In the genomic region with DNA sequence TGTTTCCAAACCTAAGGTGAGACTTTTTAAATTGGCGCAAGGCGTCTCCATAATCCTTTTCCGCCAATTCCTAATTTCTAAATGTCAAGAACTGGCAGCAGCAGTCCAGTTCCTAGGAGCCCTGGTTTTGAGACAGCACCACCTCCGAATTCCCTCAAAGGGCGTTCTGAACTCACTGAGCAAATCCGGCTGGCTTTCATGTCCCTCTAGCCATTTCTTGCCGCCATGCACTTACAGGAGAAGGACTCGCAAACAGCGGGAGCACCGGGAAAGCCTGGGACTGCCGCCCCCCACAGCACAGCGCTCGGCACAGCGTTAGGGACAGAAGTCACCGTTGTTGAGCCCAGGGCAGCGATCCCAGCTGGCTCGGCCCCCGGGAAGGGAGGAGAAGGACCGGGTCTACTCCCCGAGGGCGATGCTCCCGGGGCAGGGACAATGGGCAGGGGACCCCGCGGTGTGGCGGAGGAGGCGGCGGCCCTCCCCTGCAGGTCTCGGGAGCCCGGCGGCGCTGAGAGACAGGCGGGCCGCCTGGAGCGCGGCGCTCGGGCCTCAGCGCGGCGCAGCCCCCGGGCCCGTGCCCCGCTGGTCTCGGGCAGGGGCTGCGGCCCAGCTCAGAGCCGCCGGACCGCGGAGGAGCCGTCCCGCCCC, we compare ENCODE assay signal across 8 cellular contexts. TPM values are rescaled to one million over a fixed set of nuclear protein-coding genes. Genes with fewer than 3 reads are reported as not detected.
DNase-seq lines count a peak whose midpoint lies in the region; ATAC-seq and TF ChIP-seq lines count a peak whose summit lies in the region.

No MANE protein-coding gene starts in this region.

- peak overlapping the region; percentile 94 for H3K4me3 Mint-ChIP-seq in osteocyte (ENCODE audit: unreplicated experiment)

- peak overlapping the region; percentile 96 for H3K4me2 ChIP-seq in PC-9

- H3K27me3 Mint-ChIP-seq in osteocyte (ENCODE audit: unreplicated experiment): no peaks in the 10 kb centered on the region

- peaks cover 7% of the 10 kb centered on the region for H3K36me3 Mint-ChIP-seq in osteocyte (ENCODE audit: unreplicated experiment)

- TF ChIP-seq CTCF in PC-9 (conservative IDR thresholded peaks at IDR 0.05) (no peak), osteocyte (IDR thresholded peaks at IDR 0.05) (no peak), GM20000 (IDR thresholded peaks at IDR 0.05; ENCODE audit: extremely low read depth, missing control alignments) (no peak)

- no peaks in the 10 kb centered on the region for H3K9me3 Mint-ChIP-seq in osteocyte (ENCODE audit: unreplicated experiment)

- peaks cover 17% of the 10 kb centered on the region; the same call in 1 of the 2 replicates for H3F3A ChIP-seq in PC-9 (ENCODE audit: insufficient read depth, low read depth)

- H3K9me2 ChIP-seq in PC-9 (ENCODE audit: insufficient read depth): no peaks in the 10 kb centered on the region

- CTCF ChIA-PET in PC-9 (lab: Charles Lee): no interaction called here

- BruUV-seq in PC-9 (replicated peaks; lab: Mats Ljungman, UMichigan): no TSS peak

- H3K27ac ChIP-seq in PC-9: peak overlapping the region; percentile 52

- peak overlapping the region; percentile 91 for H3K27ac Mint-ChIP-seq in osteocyte (ENCODE audit: unreplicated experiment)

- H3K27me3 ChIP-seq in PC-9 (ENCODE audit: insufficient read depth, low read depth): no peaks in the 10 kb centered on the region

- peak overlapping the region; percentile 93 for H2AFZ ChIP-seq in PC-9

- intact Hi-C loops in PC-9 (cut with micrococcal nuclease; ENCODE audit: unreplicated experiment) (loop anchor here (1.0 to 2.0 kb wide), 3 partner anchors 8 to 34 kb away; no protein-coding TSS in a partner anchor), left cardiac atrium (cut with DNase I) (loop anchor here in 1 of 2 donors (5.0 kb wide), 1 partner anchor 37 kb away; no protein-coding TSS in a partner anchor)

- H3K36me3 ChIP-seq in PC-9 (ENCODE audit: low read depth): no peaks in the 10 kb centered on the region

- H3K4me1 Mint-ChIP-seq in osteocyte (ENCODE audit: unreplicated experiment): peaks cover 50% of the 10 kb centered on the region

- H3K4me3 ChIP-seq in PC-9: peak overlapping the region; percentile 95

- peaks cover 50% of the 10 kb centered on the region for H3K79me2 ChIP-seq in PC-9 (ENCODE audit: low read depth)

- DNase-seq in Ammon's horn (ENCODE audit: low spot score) (peak; percentile 79), PC-9 (peak; percentile 33 to 46), amygdala (lab: John Stamatoyannopoulos, UW) (peak in 50 of 56 donors; percentile 7 to 73 (median 46)), left cardiac atrium (peak; percentile 54), osteocyte (ENCODE audit: extremely low spot score, unreplicated experiment) (no peak), GM20000 (ENCODE audit: low spot score) (no peak)

- POLR2A ChIA-PET in PC-9 (lab: Charles Lee; ENCODE audit: unreplicated experiment): interaction anchor here (0.6 to 0.8 kb wide), 4 partner anchors 14 to 345 kb away, joined by 3 to 16 read pairs (median 4); no protein-coding TSS in a partner anchor

- 0 out of 2 replicates have a peak, but pooled peaks cover 3% of the 10 kb centered on the region for H4K20me1 ChIP-seq in PC-9 (ENCODE audit: insufficient read depth)

- H3K9me3 ChIP-seq in PC-9 (ENCODE audit: insufficient read depth, low read depth): no peaks in the 10 kb centered on the region

- H3K4me1 ChIP-seq in PC-9 (replicated peaks; ENCODE audit: insufficient read depth): peaks cover 26% of the 10 kb centered on the region

- ATAC-seq in GM18909 (IDR thresholded peaks at IDR 0.05; ENCODE audit: poor library complexity, unreplicated experiment) (peak; percentile 18), HG03342 (IDR thresholded peaks at IDR 0.05; ENCODE audit: unreplicated experiment) (peak; percentile 11), left cardiac atrium (peak; percentile 56 to 57)

RNA-seq across cellular contexts. Expression of gene ARHGAP17, which starts 0.5 kb away (rescaled TPM):
- total RNA-seq in PC-9 (2021): 69.6 and 74.6 TPM in 2 replicates
- total RNA-seq in left cardiac atrium: 10 to 100 TPM; 49.7 to 50.9 TPM
- 93.4 and 97.3 TPM in 2 replicates for total RNA-seq in osteocyte

Comparison
In these comparisons a context has a peak if more than half of its experiments do, and no peak if none do; other contexts are left out.
1. DNase-seq: peak in Ammon's horn (single experiment), PC-9 (2 of 2), amygdala (50 of 56) and left cardiac atrium (single experiment); none in osteocyte (single experiment) and GM20000 (single experiment).
2. Peak in every context shown above with its lines, with median percentiles within 50 percentile points of each other: ATAC-seq.